14 cellular contexts compared by ENCODE assay signal in genomic region chr21:46318464-46318845, GRCh38.
"Had no signal": no experiment of that assay in that cellular context is flagged by ENCODE, and none has a peak within 500 bp of the region (broad histone marks: within the 10 kb centered on the region; RNA-seq: fewer than 3 reads in every experiment).

No MANE protein-coding gene starts in this region.

- H3K27me3 ChIP-seq: ascending aorta, dorsolateral prefrontal cortex, foreskin keratinocyte, tibial artery had no signal

- H3K27me3 Mint-ChIP-seq: activated CD8-positive, alpha-beta memory T cell treated with anti-CD3 and anti-CD28 coated beads, Interleukin-2, amount 10 ng/mL, durations not matched to agents 7 days and 5 days had no signal

- H3K4me3 Mint-ChIP-seq: activated CD8-positive, alpha-beta memory T cell treated with anti-CD3 and anti-CD28 coated beads, Interleukin-2, amount 10 ng/mL, durations not matched to agents 7 days and 5 days; activated T-cell treated with anti-CD3 and anti-CD28 coated beads, Interleukin-2, amount 50 U/mL, for 4 hours; natural killer cell had no signal

- H3K4me1 ChIP-seq: foreskin keratinocyte had no signal

- H3K27ac ChIP-seq: ascending aorta, dorsolateral prefrontal cortex, foreskin keratinocyte, tibial artery had no signal

- H3K9me3 ChIP-seq: ascending aorta, mucosa of descending colon, tibial artery had no signal

- H3K27ac Mint-ChIP-seq: activated CD8-positive, alpha-beta memory T cell treated with anti-CD3 and anti-CD28 coated beads, Interleukin-2, amount 10 ng/mL, durations not matched to agents 7 days and 5 days; natural killer cell had no signal

- H3K4me3 ChIP-seq: ascending aorta, dorsolateral prefrontal cortex, mucosa of descending colon, tibial artery had no signal

- H3K36me3 ChIP-seq: ascending aorta had no signal

- H3K9me3 Mint-ChIP-seq: activated T-cell treated with anti-CD3 and anti-CD28 coated beads, Interleukin-2, amount 50 U/mL, for 4 hours; natural killer cell had no signal

- ATAC-seq: activated CD4-positive, CD25-positive, alpha-beta regulatory T cell treated with anti-CD3 and anti-CD28 coated beads, Interleukin-2, amount 50 U/mL, for 24 hours; activated CD8-positive, alpha-beta memory T cell treated with anti-CD3 and anti-CD28 coated beads, Interleukin-2, amount 10 ng/mL, durations not matched to agents 7 days and 5 days; activated T-cell treated with anti-CD3 and anti-CD28 coated beads, Interleukin-2, amount 50 U/mL, for 4 hours; natural killer cell had no signal

- H3K36me3 Mint-ChIP-seq: natural killer cell had no signal

- DNase-seq: activated CD4-positive, alpha-beta T cell treated with anti-CD3 and anti-CD28 coated beads, Interleukin-2, amount 50 U/mL, for 48 hours; activated CD8-positive, alpha-beta memory T cell treated with anti-CD3 and anti-CD28 coated beads, Interleukin-2, amount 10 ng/mL, durations not matched to agents 7 days and 5 days; activated gamma-delta T cell; activated T-cell treated with anti-CD3 and anti-CD28 coated beads, Interleukin-2, amount 50 U/mL, for 4 hours; dorsolateral prefrontal cortex; head of caudate nucleus; natural killer cell; stimulated activated CD4-positive, alpha-beta T cell treated with anti-CD3 and anti-CD28 coated beads, Interleukin-15, amount 100 ng/mL, for 24 hours; stimulated activated CD4-positive, alpha-beta T cell treated with anti-CD3 and anti-CD28 coated beads, Interleukin-4, amount 100 ng/mL, for 24 hours; tibial artery had no signal
